Comparison of ENCODE assay signal across 2 cellular contexts in genomic region chr19:7461841-7462629, GRCh38.
TF ChIP-seq lines count a peak whose summit lies in the region.

No MANE protein-coding gene starts in this region.

TF ChIP-seq in HCT116, 20 proteins besides CTCF, POLR2A, EP300 and RAD21:
- TF ChIP-seq TCF7L2 (IDR thresholded peaks at IDR 0.05; ENCODE audit: borderline replicate concordance, extremely low read depth, insufficient read depth, insufficient read length) (no peak), EGR1 (IDR thresholded peaks at IDR 0.05; ENCODE audit: low read depth) (no peak), CEBPB (IDR thresholded peaks at IDR 0.05; ENCODE audit: low read depth) (no peak), CBX3 (IDR thresholded peaks at IDR 0.05; ENCODE audit: low read depth) (no peak), ZFX (IDR thresholded peaks at IDR 0.05) (no peak), JUND (IDR thresholded peaks at IDR 0.05) (no peak), POLR2AphosphoS5 (IDR thresholded peaks at IDR 0.05; ENCODE audit: low read depth, low read length) (no peak), YY1 (IDR thresholded peaks at IDR 0.05; ENCODE audit: extremely low read depth, insufficient replicate concordance, low read depth, low read length) (no peak), ZNF274 (IDR thresholded peaks at IDR 0.05; ENCODE audit: low read depth, low read length) (no peak), EZH2phosphoT487 (IDR thresholded peaks at IDR 0.05; ENCODE audit: borderline replicate concordance) (no peak), ELF1 (IDR thresholded peaks at IDR 0.05; ENCODE audit: borderline replicate concordance, low read depth) (no peak)
TF ChIP-seq in HCT116: peak in this region for 0.

TF ChIP-seq in WTC11, 78 proteins besides CTCF, POLR2A, EP300 and RAD21:
- TF ChIP-seq ZNF512 (CRISPR knock-in tag; IDR thresholded peaks at IDR 0.05; ENCODE audit: borderline replicate concordance), result no peak
- no peak for TF ChIP-seq GABPB1 (CRISPR knock-in tag; IDR thresholded peaks at IDR 0.05)
- no peak for TF ChIP-seq SMAD3 (CRISPR knock-in tag; IDR thresholded peaks at IDR 0.05; ENCODE audit: borderline replicate concordance)
- TF ChIP-seq FOXP1 (CRISPR knock-in tag; IDR thresholded peaks at IDR 0.05; ENCODE audit: borderline replicate concordance), result no peak
- no peak for TF ChIP-seq OVOL2 (CRISPR knock-in tag; IDR thresholded peaks at IDR 0.05; ENCODE audit: borderline replicate concordance)
- no peak for TF ChIP-seq NFE2L1 (CRISPR knock-in tag; IDR thresholded peaks at IDR 0.05)
- TF ChIP-seq USF1 (CRISPR knock-in tag; IDR thresholded peaks at IDR 0.05), result no peak
